ENCODE assay signal across 23 cellular contexts in the genomic region with DNA sequence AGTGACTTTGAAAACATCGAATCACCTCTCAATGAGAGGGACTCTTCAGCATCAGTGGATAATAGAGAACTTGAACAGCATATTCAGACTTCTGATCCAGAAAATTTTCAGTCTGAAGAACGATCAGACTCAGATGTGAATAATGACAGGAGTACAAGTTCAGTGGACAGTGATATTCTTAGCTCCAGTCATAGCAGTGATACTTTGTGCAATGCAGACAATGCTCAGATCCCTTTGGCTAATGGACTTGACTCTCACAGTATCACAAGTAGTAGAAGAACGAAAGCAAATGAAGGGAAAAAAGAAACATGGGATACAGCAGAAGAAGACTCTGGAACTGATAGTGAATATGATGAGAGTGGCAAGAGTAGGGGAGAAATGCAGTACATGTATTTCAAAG.
A peak's percentile ranks its signal among the peaks of the same experiment; 100 is the strongest.
DNase-seq lines count a peak whose midpoint lies in the region; ATAC-seq, FAIRE-seq and TF ChIP-seq lines count a peak whose summit lies in the region.
"Had no signal": no experiment of that assay in that cellular context is flagged by ENCODE, and none has a peak within 500 bp of the region (broad histone marks: within the 10 kb centered on the region; RNA-seq: fewer than 3 reads in every experiment).

No MANE protein-coding gene starts in this region.

- H3K9me3 Mint-ChIP-seq in activated naive CD8-positive, alpha-beta T cell treated with anti-CD3 and anti-CD28 coated beads, Interleukin-2, amount 50 U/mL, for 24 hours, result no peaks in the 10 kb centered on the region
- no peaks in the 10 kb centered on the region for H3K9me3 Mint-ChIP-seq in activated naive CD8-positive, alpha-beta T cell treated with anti-CD3 and anti-CD28 coated beads for 36 hours
- no peaks in the 10 kb centered on the region for H3K9me3 Mint-ChIP-seq in CD8-positive, alpha-beta memory T cell
- no peaks in the 10 kb centered on the region for H3K9me3 Mint-ChIP-seq in mesothelial cell of epicardium
- H3K9me3 Mint-ChIP-seq in activated T-helper 1 cell treated with anti-CD3 and anti-CD28 coated beads, Interleukin-12 subunit alpha, Interleukin-12 subunit beta, Interleukin-2, Interleukin-4 antibody, amounts not matched to agents 30 ng/mL and 10 ng/mL and 1 ng/mL, durations not matched to agents 14 hours and 24 hours and 36 hours, result no peaks in the 10 kb centered on the region
- H3K9me3 Mint-ChIP-seq: CD14-positive monocyte had no signal

- POLR2A ChIA-PET in CD8-positive, alpha-beta memory T cell (lab: Charles Lee), result no interaction called here

- H3K36me3 Mint-ChIP-seq in activated naive CD8-positive, alpha-beta T cell treated with anti-CD3 and anti-CD28 coated beads, Interleukin-2, amount 50 U/mL, for 24 hours (ENCODE audit: low read depth), result peaks cover 33% of the 10 kb centered on the region
- H3K36me3 Mint-ChIP-seq in activated naive CD8-positive, alpha-beta T cell treated with anti-CD3 and anti-CD28 coated beads for 36 hours, result peaks cover 13% of the 10 kb centered on the region
- H3K36me3 Mint-ChIP-seq in CD8-positive, alpha-beta memory T cell, result peaks cover 11 to 81% (median 20%) of the 10 kb centered on the region in 3 donors
- peaks cover 38% of the 10 kb centered on the region for H3K36me3 Mint-ChIP-seq in mesothelial cell of epicardium
- peaks cover 41% of the 10 kb centered on the region for H3K36me3 Mint-ChIP-seq in activated T-helper 1 cell treated with anti-CD3 and anti-CD28 coated beads, Interleukin-12 subunit alpha, Interleukin-12 subunit beta, Interleukin-2, Interleukin-4 antibody, amounts not matched to agents 30 ng/mL and 10 ng/mL and 1 ng/mL, durations not matched to agents 14 hours and 24 hours and 36 hours (ENCODE audit: low read depth)

- H3K4me3 Mint-ChIP-seq in activated naive CD8-positive, alpha-beta T cell treated with anti-CD3 and anti-CD28 coated beads, Interleukin-2, amount 50 U/mL, for 24 hours, result no peak overlapping the region
- H3K4me3 Mint-ChIP-seq in activated naive CD8-positive, alpha-beta T cell treated with anti-CD3 and anti-CD28 coated beads for 36 hours, result no peak overlapping the region
- no peak overlapping the region for H3K4me3 Mint-ChIP-seq in CD8-positive, alpha-beta memory T cell
- no peak overlapping the region for H3K4me3 Mint-ChIP-seq in mesothelial cell of epicardium
- no peak overlapping the region for H3K4me3 Mint-ChIP-seq in activated T-helper 1 cell treated with anti-CD3 and anti-CD28 coated beads, Interleukin-12 subunit alpha, Interleukin-12 subunit beta, Interleukin-2, Interleukin-4 antibody, amounts not matched to agents 30 ng/mL and 10 ng/mL and 1 ng/mL, durations not matched to agents 14 hours and 24 hours and 36 hours
- H3K4me3 Mint-ChIP-seq: CD14-positive monocyte had no signal

- TF ChIP-seq CTCF in mesothelial cell of epicardium (IDR thresholded peaks at IDR 0.05; ENCODE audit: unreplicated experiment), result no peak

- no peaks in the 10 kb centered on the region for H3K27me3 ChIP-seq in CD8-positive, alpha-beta memory T cell (ENCODE audit: insufficient read depth, low read length, poor library complexity, severe bottlenecking)
- H3K27me3 ChIP-seq: BE2C, SJCRH30 had no signal

- peak overlapping the region; percentile 49 for H3K27ac Mint-ChIP-seq in activated naive CD8-positive, alpha-beta T cell treated with anti-CD3 and anti-CD28 coated beads, Interleukin-2, amount 50 U/mL, for 24 hours
- H3K27ac Mint-ChIP-seq in activated naive CD8-positive, alpha-beta T cell treated with anti-CD3 and anti-CD28 coated beads for 36 hours, result no peak overlapping the region
- H3K27ac Mint-ChIP-seq in CD8-positive, alpha-beta memory T cell, result peak overlapping the region in 5 of 8 donors; percentile 1 to 75 (median 55)
- H3K27ac Mint-ChIP-seq in mesothelial cell of epicardium, result peak overlapping the region; percentile 37
- H3K27ac Mint-ChIP-seq in activated T-helper 1 cell treated with anti-CD3 and anti-CD28 coated beads, Interleukin-12 subunit alpha, Interleukin-12 subunit beta, Interleukin-2, Interleukin-4 antibody, amounts not matched to agents 30 ng/mL and 10 ng/mL and 1 ng/mL, durations not matched to agents 14 hours and 24 hours and 36 hours, result no peak overlapping the region
- H3K27ac Mint-ChIP-seq: CD14-positive monocyte had no signal

- no peak for ATAC-seq in activated naive CD8-positive, alpha-beta T cell treated with anti-CD3 and anti-CD28 coated beads, Interleukin-2, amount 50 U/mL, for 24 hours
- ATAC-seq: SK-N-SH treated with all-trans-retinoic acid at 6 μM for 48 hours had no signal

- no peaks in the 10 kb centered on the region for H3K27me3 Mint-ChIP-seq in activated naive CD8-positive, alpha-beta T cell treated with anti-CD3 and anti-CD28 coated beads, Interleukin-2, amount 50 U/mL, for 24 hours
- H3K27me3 Mint-ChIP-seq in activated naive CD8-positive, alpha-beta T cell treated with anti-CD3 and anti-CD28 coated beads for 36 hours, result no peaks in the 10 kb centered on the region
- H3K27me3 Mint-ChIP-seq in CD8-positive, alpha-beta memory T cell, result no peaks in the 10 kb centered on the region
- H3K27me3 Mint-ChIP-seq in mesothelial cell of epicardium (ENCODE audit: low read depth), result no peaks in the 10 kb centered on the region
- no peaks in the 10 kb centered on the region for H3K27me3 Mint-ChIP-seq in activated T-helper 1 cell treated with anti-CD3 and anti-CD28 coated beads, Interleukin-12 subunit alpha, Interleukin-12 subunit beta, Interleukin-2, Interleukin-4 antibody, amounts not matched to agents 30 ng/mL and 10 ng/mL and 1 ng/mL, durations not matched to agents 14 hours and 24 hours and 36 hours (ENCODE audit: insufficient read depth)

- H3K9me3 ChIP-seq in CD8-positive, alpha-beta memory T cell (ENCODE audit: low read length), result no peaks in the 10 kb centered on the region
- H3K9me3 ChIP-seq: BE2C, SJCRH30 had no signal

- peaks cover 34% of the 10 kb centered on the region for H3K36me3 ChIP-seq in CD8-positive, alpha-beta memory T cell (ENCODE audit: insufficient read depth, low read length)
- H3K36me3 ChIP-seq: BE2C had no signal

- H3K4me1 Mint-ChIP-seq in activated naive CD8-positive, alpha-beta T cell treated with anti-CD3 and anti-CD28 coated beads, Interleukin-2, amount 50 U/mL, for 24 hours, result no peaks in the 10 kb centered on the region
- no peaks in the 10 kb centered on the region for H3K4me1 Mint-ChIP-seq in activated naive CD8-positive, alpha-beta T cell treated with anti-CD3 and anti-CD28 coated beads for 36 hours
- H3K4me1 Mint-ChIP-seq in CD8-positive, alpha-beta memory T cell, result no peaks in the 10 kb centered on the region
- H3K4me1 Mint-ChIP-seq in mesothelial cell of epicardium, result peaks cover 17% of the 10 kb centered on the region
- H3K4me1 Mint-ChIP-seq in activated T-helper 1 cell treated with anti-CD3 and anti-CD28 coated beads, Interleukin-12 subunit alpha, Interleukin-12 subunit beta, Interleukin-2, Interleukin-4 antibody, amounts not matched to agents 30 ng/mL and 10 ng/mL and 1 ng/mL, durations not matched to agents 14 hours and 24 hours and 36 hours (ENCODE audit: low read depth), result no peaks in the 10 kb centered on the region
- H3K4me1 Mint-ChIP-seq: CD14-positive monocyte had no signal

- peak; percentile 4 for FAIRE-seq in HTR-8/SVneo (lab: Jason Lieb, UNC)

- CTCF ChIA-PET in CD8-positive, alpha-beta memory T cell (lab: Charles Lee), result no interaction called here

- H3K4me3 ChIP-seq in CD8-positive, alpha-beta memory T cell (ENCODE audit: low read length), result no peak overlapping the region
- H3K4me3 ChIP-seq: SJCRH30 had no signal

- DNase-seq in activated naive CD8-positive, alpha-beta T cell treated with anti-CD3 and anti-CD28 coated beads, Interleukin-2, amount 50 U/mL, for 24 hours, result no peak
- no peak for DNase-seq in activated naive CD8-positive, alpha-beta T cell treated with anti-CD3 and anti-CD28 coated beads for 36 hours
- no peak for DNase-seq in CD8-positive, alpha-beta memory T cell
- DNase-seq in HTR-8/SVneo (ENCODE audit: insufficient read length, low spot score) (no peak), mesothelial cell of epicardium (ENCODE audit: low spot score in 2 of 2, unreplicated experiment in 2 of 2) (no peak), retina (no peak), NCI-H2029 treated with DMSO at 0.1 percent for 48 hours (lab: John Stamatoyannopoulos, UW) (no peak)
- no peak for DNase-seq in activated T-helper 1 cell treated with anti-CD3 and anti-CD28 coated beads, Interleukin-12 subunit alpha, Interleukin-12 subunit beta, Interleukin-2, Interleukin-4 antibody, amounts not matched to agents 30 ng/mL and 10 ng/mL and 1 ng/mL, durations not matched to agents 14 hours and 24 hours and 36 hours (ENCODE audit: low spot score)
- DNase-seq: 8988T, ACHN, BE2C, DMS53, Karpas-422, NCI-H1092 treated with DMSO at 0.1 percent for 48 hours, NCI-H146, NCI-H1930, NCI-H446, NCI-H524 treated with DMSO at 0.1 percent for 48 hours, NCI-H774, SJCRH30 had no signal

- H3K27ac ChIP-seq in CD8-positive, alpha-beta memory T cell (ENCODE audit: low read depth, low read length), result no peak overlapping the region
- H3K27ac ChIP-seq: HL-60, SJCRH30 had no signal

- H3K4me1 ChIP-seq in CD8-positive, alpha-beta memory T cell (ENCODE audit: insufficient read depth, low read length), result no peaks in the 10 kb centered on the region
- H3K4me1 ChIP-seq: SJCRH30 had no signal

- intact Hi-C loops in activated T-helper 1 cell treated with anti-CD3 and anti-CD28 coated beads, Interleukin-12 subunit alpha, Interleukin-12 subunit beta, Interleukin-2, Interleukin-4 antibody, amounts not matched to agents 30 ng/mL and 10 ng/mL and 1 ng/mL, durations not matched to agents 14 hours and 24 hours and 36 hours (cut with micrococcal nuclease), result no loop called here

Comparison
In these comparisons a context has a peak if more than half of its experiments do, and no peak if none do; other contexts are left out.
1. H3K27ac Mint-ChIP-seq: peak in activated naive CD8-positive, alpha-beta T cell treated with anti-CD3 and anti-CD28 coated beads, Interleukin-2, amount 50 U/mL, for 24 hours (single experiment), CD8-positive, alpha-beta memory T cell (5 of 8) and mesothelial cell of epicardium (single experiment); none in activated naive CD8-positive, alpha-beta T cell treated with anti-CD3 and anti-CD28 coated beads for 36 hours (single experiment) and activated T-helper 1 cell treated with anti-CD3 and anti-CD28 coated beads, Interleukin-12 subunit alpha, Interleukin-12 subunit beta, Interleukin-2, Interleukin-4 antibody, amounts not matched to agents 30 ng/mL and 10 ng/mL and 1 ng/mL, durations not matched to agents 14 hours and 24 hours and 36 hours (single experiment).